In the genomic region with DNA sequence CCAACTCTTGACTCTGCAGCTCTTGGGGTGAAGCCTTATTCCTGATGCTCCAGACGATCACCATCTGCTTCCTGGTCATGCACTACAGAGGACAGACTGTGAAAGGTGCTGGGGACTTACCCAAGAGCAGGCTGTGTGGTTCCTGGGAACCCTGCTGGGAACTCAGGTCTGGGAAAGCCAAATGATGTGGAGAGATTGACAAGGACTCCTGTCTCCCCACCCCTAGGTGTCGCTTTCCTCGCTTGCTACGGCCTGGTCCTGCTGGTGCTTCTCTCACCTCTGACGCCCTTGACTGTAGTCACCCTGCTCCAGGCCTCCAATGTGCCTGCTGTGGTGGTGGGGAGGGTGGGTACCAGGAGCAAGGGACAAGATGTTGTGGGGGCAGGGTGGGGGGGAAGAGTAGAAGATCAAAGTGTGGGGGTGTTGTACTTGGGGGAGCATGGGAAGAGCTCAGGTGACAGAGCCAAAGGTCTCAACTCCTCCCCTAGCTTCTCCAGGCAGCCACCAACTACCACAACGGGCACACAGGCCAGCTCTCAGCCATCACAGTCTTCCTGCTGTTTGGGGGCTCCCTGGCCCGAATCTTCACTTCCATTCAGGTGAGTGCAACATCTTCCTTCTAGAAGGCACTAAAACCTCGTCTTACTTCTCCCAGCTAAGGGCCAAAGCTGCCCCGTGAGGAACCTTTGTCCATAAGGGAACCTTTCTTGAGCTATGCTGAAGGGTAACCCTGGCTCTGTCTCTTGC, we compare ENCODE assay signal across 9 cellular contexts. TPM values are rescaled to one million over a fixed set of nuclear protein-coding genes. Genes with fewer than 3 reads are reported as not detected.
DNase-seq lines count a peak whose midpoint lies in the region; ATAC-seq and TF ChIP-seq lines count a peak whose summit lies in the region.
"Had no signal": no experiment of that assay in that cellular context is flagged by ENCODE, and none has a peak within 500 bp of the region (broad histone marks: within the 10 kb centered on the region; RNA-seq: fewer than 3 reads in every experiment).

No MANE protein-coding gene starts in this region.

- H3K4me3 Mint-ChIP-seq in natural killer cell, result peak overlapping the region; percentile 40
- no peak overlapping the region for H3K4me3 Mint-ChIP-seq in natural killer cell treated with Interleukin-12 subunit alpha and Interleukin-12 subunit beta and Interleukin-15 and Interleukin-18, amount 100 ng/mL, for 72 hours
- no peak overlapping the region for H3K4me3 Mint-ChIP-seq in activated CD4-positive, alpha-beta T cell treated with anti-CD3 and anti-CD28 coated beads for 36 hours

- POLR2A ChIA-PET in activated CD4-positive, alpha-beta T cell treated with anti-CD3 and anti-CD28 coated beads for 36 hours (lab: Charles Lee), result interaction anchor here (1.2 kb wide), 1 partner anchor 100 kb away, joined by 3 read pairs; no protein-coding TSS in a partner anchor

- intact Hi-C loops in natural killer cell (cut with micrococcal nuclease), result no loop called here
- intact Hi-C loops in activated CD4-positive, alpha-beta T cell treated with anti-CD3 and anti-CD28 coated beads for 36 hours (cut with DNase I, micrococcal nuclease), result no loop called here

- DNase-seq in natural killer cell (no peak), SK-MEL-5 (ENCODE audit: low read depth, low spot score) (peak; percentile 69), right atrium auricular region (ENCODE audit: low spot score) (no peak), NCI-H524 treated with DMSO at 0.1 percent for 48 hours (lab: John Stamatoyannopoulos, UW) (no peak)
- no peak for DNase-seq in natural killer cell treated with Interleukin-12 subunit alpha and Interleukin-12 subunit beta and Interleukin-15 and Interleukin-18, amount 100 ng/mL, for 72 hours (ENCODE audit: low spot score)
- DNase-seq in stimulated activated naive CD4-positive, alpha-beta T cell treated with Interleukin-2 at 50 U/mL for 16 hours (lab: John Stamatoyannopoulos, UW), result no peak
- no peak for DNase-seq in activated CD4-positive, alpha-beta T cell treated with anti-CD3 and anti-CD28 coated beads for 36 hours

- no peak overlapping the region for H3K4me3 ChIP-seq in right atrium auricular region
- H3K4me3 ChIP-seq: pancreas had no signal

- no peaks in the 10 kb centered on the region for H3K9me3 Mint-ChIP-seq in natural killer cell
- H3K9me3 Mint-ChIP-seq in natural killer cell treated with Interleukin-12 subunit alpha and Interleukin-12 subunit beta and Interleukin-15 and Interleukin-18, amount 100 ng/mL, for 72 hours, result no peaks in the 10 kb centered on the region
- no peaks in the 10 kb centered on the region for H3K9me3 Mint-ChIP-seq in activated CD4-positive, alpha-beta T cell treated with anti-CD3 and anti-CD28 coated beads for 36 hours (ENCODE audit: low read depth)

- no peaks in the 10 kb centered on the region for H3K9me3 ChIP-seq in right atrium auricular region
- H3K9me3 ChIP-seq: pancreas had no signal

- H3K27ac Mint-ChIP-seq in natural killer cell, result peak overlapping the region in 1 of 2 donors; percentile 29
- peak overlapping the region in 1 of 2 donors; percentile 60 for H3K27ac Mint-ChIP-seq in natural killer cell treated with Interleukin-12 subunit alpha and Interleukin-12 subunit beta and Interleukin-15 and Interleukin-18, amount 100 ng/mL, for 72 hours
- no peak overlapping the region for H3K27ac Mint-ChIP-seq in activated CD4-positive, alpha-beta T cell treated with anti-CD3 and anti-CD28 coated beads for 36 hours

- H3K27me3 Mint-ChIP-seq in natural killer cell (ENCODE audit: low read depth in 2 of 2), result no peaks in the 10 kb centered on the region
- no peaks in the 10 kb centered on the region for H3K27me3 Mint-ChIP-seq in natural killer cell treated with Interleukin-12 subunit alpha and Interleukin-12 subunit beta and Interleukin-15 and Interleukin-18, amount 100 ng/mL, for 72 hours
- H3K27me3 Mint-ChIP-seq in activated CD4-positive, alpha-beta T cell treated with anti-CD3 and anti-CD28 coated beads for 36 hours, result no peaks in the 10 kb centered on the region

- no peak for ATAC-seq in natural killer cell
- ATAC-seq in natural killer cell treated with Interleukin-12 subunit alpha and Interleukin-12 subunit beta and Interleukin-15 and Interleukin-18, amount 100 ng/mL, for 72 hours, result no peak
- ATAC-seq in activated CD4-positive, CD25-positive, alpha-beta regulatory T cell treated with anti-CD3 and anti-CD28 coated beads, Interleukin-2, amount 50 U/mL, for 24 hours, result no peak
- ATAC-seq in activated CD4-positive, alpha-beta T cell treated with anti-CD3 and anti-CD28 coated beads for 36 hours, result no peak
- ATAC-seq: pancreas had no signal

- no peaks in the 10 kb centered on the region for H3K27me3 ChIP-seq in right atrium auricular region
- H3K27me3 ChIP-seq: pancreas had no signal

- peak overlapping the region; percentile 77 to 81 for H3K27ac ChIP-seq in right atrium auricular region
- H3K27ac ChIP-seq: pancreas had no signal

- TF ChIP-seq CTCF in natural killer cell (IDR thresholded peaks at IDR 0.05), result no peak
- peak in 1 of 2 donors; percentile 50 for TF ChIP-seq CTCF in right atrium auricular region (IDR thresholded peaks at IDR 0.05)

- H3K36me3 ChIP-seq in right atrium auricular region, result peaks cover 12% of the 10 kb centered on the region

- in situ Hi-C loops in SK-MEL-5 (cut with HindIII; ENCODE audit: low pct_unique_long_range_greater_than_20kb, low sequenced_read_pairs), result no loop called here

- CTCF ChIA-PET in activated CD4-positive, alpha-beta T cell treated with anti-CD3 and anti-CD28 coated beads for 36 hours (lab: Charles Lee), result interaction anchor here (0.6 to 1.8 kb wide), 4 partner anchors 26 to 150 kb away, joined by 4 to 6 read pairs (median 6); a partner anchor contains a TSS

- H3K36me3 Mint-ChIP-seq in natural killer cell, result no peaks in the 10 kb centered on the region
- no peaks in the 10 kb centered on the region for H3K36me3 Mint-ChIP-seq in natural killer cell treated with Interleukin-12 subunit alpha and Interleukin-12 subunit beta and Interleukin-15 and Interleukin-18, amount 100 ng/mL, for 72 hours
- H3K36me3 Mint-ChIP-seq in activated CD4-positive, alpha-beta T cell treated with anti-CD3 and anti-CD28 coated beads for 36 hours (ENCODE audit: low read depth), result peaks cover 34% of the 10 kb centered on the region

- peaks cover 0 to 67% of the 10 kb centered on the region in 2 donors for H3K4me1 ChIP-seq in right atrium auricular region

- peaks cover 16 to 28% of the 10 kb centered on the region in 2 donors for H3K4me1 Mint-ChIP-seq in natural killer cell
- H3K4me1 Mint-ChIP-seq in natural killer cell treated with Interleukin-12 subunit alpha and Interleukin-12 subunit beta and Interleukin-15 and Interleukin-18, amount 100 ng/mL, for 72 hours (ENCODE audit: low read depth in 2 of 2), result peaks cover 19 to 28% of the 10 kb centered on the region in 2 donors
- peaks cover 28% of the 10 kb centered on the region for H3K4me1 Mint-ChIP-seq in activated CD4-positive, alpha-beta T cell treated with anti-CD3 and anti-CD28 coated beads for 36 hours

RNA-seq across cellular contexts. Expression of a gene that starts 3.0 kb away (rescaled TPM):
- total RNA-seq in natural killer cell (under 1 TPM in 1 of 3 donors, not detected in 2; 0.27 TPM), right atrium auricular region (10 to 100 TPM in 1 of 2 donors, 1 to 10 TPM in 1; 5.6 to 11.5 TPM)
- total RNA-seq in natural killer cell treated with Interleukin-12 subunit alpha and Interleukin-12 subunit beta and Interleukin-15 and Interleukin-18, amount 100 ng/mL, for 72 hours, result under 1 TPM in 1 of 2 donors, not detected in 1; 0.26 TPM
- total RNA-seq in SK-MEL-5 (2014; rRNA removed; shearing (Covaris generic)), result not detected in 2 replicates
- polyA plus RNA-seq in SK-MEL-5 (2015; cell fraction: cytosol; rRNA removed), result not detected in 2 replicates
- 0.58 and 0.64 TPM in 2 replicates for polyA plus RNA-seq in SK-MEL-5 (2015; cell fraction: nucleus; rRNA removed)
- total RNA-seq in activated CD4-positive, alpha-beta T cell treated with anti-CD3 and anti-CD28 coated beads for 36 hours, result under 1 TPM in 1 of 2 experiments, not detected in 1; 0.16 TPM

RNA-seq across cellular contexts. Expression of a gene that starts 3.2 kb away (rescaled TPM):
- total RNA-seq in natural killer cell, result 10 to 100 TPM; 26.3 to 29.2 (median 27.1) TPM
- 10 to 100 TPM; 82.7 to 95.5 TPM for total RNA-seq in natural killer cell treated with Interleukin-12 subunit alpha and Interleukin-12 subunit beta and Interleukin-15 and Interleukin-18, amount 100 ng/mL, for 72 hours
- total RNA-seq in SK-MEL-5 (2014; rRNA removed; shearing (Covaris generic)), result 151 and 154 TPM in 2 replicates
- polyA plus RNA-seq in SK-MEL-5 (2015; cell fraction: cytosol; rRNA removed), result 170 and 177 TPM in 2 replicates
- polyA plus RNA-seq in SK-MEL-5 (2015; cell fraction: nucleus; rRNA removed), result 111 and 141 TPM in 2 replicates
- total RNA-seq in right atrium auricular region, result 10 to 100 TPM; 55.4 to 81.1 TPM
- total RNA-seq in activated CD4-positive, alpha-beta T cell treated with anti-CD3 and anti-CD28 coated beads for 36 hours, result 10 to 100 TPM; 51.7 to 77.0 TPM

RNA-seq across cellular contexts. Expression of a gene that starts 7.4 kb away (rescaled TPM):
- total RNA-seq in natural killer cell (10 to 100 TPM in 2 of 3 donors, 1 to 10 TPM in 1; 1.4 to 24.7 (median 13.0) TPM), right atrium auricular region (10 to 100 TPM; 16.2 to 54.2 TPM)
- 10 to 100 TPM; 20.8 to 51.1 TPM for total RNA-seq in natural killer cell treated with Interleukin-12 subunit alpha and Interleukin-12 subunit beta and Interleukin-15 and Interleukin-18, amount 100 ng/mL, for 72 hours
- 69.3 and 74.5 TPM in 2 replicates for total RNA-seq in SK-MEL-5 (2014; rRNA removed; shearing (Covaris generic))
- polyA plus RNA-seq in SK-MEL-5 (2015; cell fraction: cytosol; rRNA removed), result 69.3 and 74.9 TPM in 2 replicates
- polyA plus RNA-seq in SK-MEL-5 (2015; cell fraction: nucleus; rRNA removed), result 1.3 and 2.4 TPM in 2 replicates
- total RNA-seq in activated CD4-positive, alpha-beta T cell treated with anti-CD3 and anti-CD28 coated beads for 36 hours, result 10 to 100 TPM in 1 of 2 experiments, 1 to 10 TPM in 1; 9.2 to 13.7 TPM

RNA-seq across cellular contexts. Expression of a gene that starts 25.1 kb away (rescaled TPM):
- 10 to 100 TPM; 36.9 to 42.3 (median 39.1) TPM for total RNA-seq in natural killer cell
- total RNA-seq in natural killer cell treated with Interleukin-12 subunit alpha and Interleukin-12 subunit beta and Interleukin-15 and Interleukin-18, amount 100 ng/mL, for 72 hours, result 10 to 100 TPM; 56.2 to 90.1 TPM
- 103 and 113 TPM in 2 replicates for total RNA-seq in SK-MEL-5 (2014; rRNA removed; shearing (Covaris generic))
- polyA plus RNA-seq in SK-MEL-5 (2015; cell fraction: cytosol; rRNA removed), result 112 and 120 TPM in 2 replicates
- polyA plus RNA-seq in SK-MEL-5 (2015; cell fraction: nucleus; rRNA removed), result 89.0 and 99.3 TPM in 2 replicates
- total RNA-seq in right atrium auricular region, result 10 to 100 TPM; 45.9 to 56.1 TPM
- 10 to 100 TPM; 59.0 to 78.9 TPM for total RNA-seq in activated CD4-positive, alpha-beta T cell treated with anti-CD3 and anti-CD28 coated beads for 36 hours

RNA-seq across cellular contexts. Expression of a gene that starts 27.9 kb away (rescaled TPM):
- total RNA-seq in natural killer cell (10 to 100 TPM; 23.7 to 40.2 (median 29.5) TPM), right atrium auricular region (10 to 100 TPM; 70.3 to 83.6 TPM)
- total RNA-seq in natural killer cell treated with Interleukin-12 subunit alpha and Interleukin-12 subunit beta and Interleukin-15 and Interleukin-18, amount 100 ng/mL, for 72 hours, result 10 to 100 TPM; 42.7 to 56.6 TPM
- 56.6 and 61.7 TPM in 2 replicates for total RNA-seq in SK-MEL-5 (2014; rRNA removed; shearing (Covaris generic))
- polyA plus RNA-seq in SK-MEL-5 (2015; cell fraction: cytosol; rRNA removed), result 68.0 and 74.7 TPM in 2 replicates
- polyA plus RNA-seq in SK-MEL-5 (2015; cell fraction: nucleus; rRNA removed), result 88.9 and 111 TPM in 2 replicates
- total RNA-seq in activated CD4-positive, alpha-beta T cell treated with anti-CD3 and anti-CD28 coated beads for 36 hours, result 10 to 100 TPM; 35.6 to 50.2 TPM
